ENCODE assay signal across 4 cellular contexts in genomic region chr11:70354629-70355028, GRCh38.
"Had no signal": no experiment of that assay in that cellular context is flagged by ENCODE, and none has a peak within 500 bp of the region (broad histone marks: within the 10 kb centered on the region; RNA-seq: fewer than 3 reads in every experiment).

No MANE protein-coding gene starts in this region.

- ATAC-seq: GM23338 had no signal

- H3K4me3 Mint-ChIP-seq: GM23338, H9 had no signal

- H3K4me1 Mint-ChIP-seq: GM23338, H9 had no signal

- H3K9me3 Mint-ChIP-seq: GM23338, H9 had no signal

- DNase-seq: H9, HCEC 1CT, IMR-90 had no signal

- H3K27ac Mint-ChIP-seq: GM23338 had no signal

- H3K4me3 ChIP-seq: GM23338 had no signal
